In the genomic region with DNA sequence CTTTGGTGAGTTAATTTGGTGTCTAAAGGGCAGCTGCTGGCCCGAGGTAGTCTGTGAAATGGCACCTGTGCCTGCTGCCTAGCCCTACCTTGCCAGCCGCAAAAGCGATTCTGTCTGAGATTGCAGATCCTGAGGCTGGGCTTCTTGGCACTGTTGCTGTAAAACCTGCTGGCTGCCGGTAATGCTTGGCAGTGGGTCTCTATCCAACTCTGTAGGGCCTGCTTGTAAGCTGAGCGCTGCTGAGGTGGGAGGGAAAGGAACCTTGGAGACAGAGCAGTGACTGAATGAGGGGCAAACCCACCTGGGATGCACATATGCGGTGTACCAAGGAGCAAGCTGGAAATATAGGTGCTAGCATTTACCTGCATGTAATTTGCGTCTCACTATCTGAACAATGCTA, we compare ENCODE assay signal across 11 cellular contexts. TPM values are rescaled to one million over a fixed set of nuclear protein-coding genes. Genes with fewer than 3 reads are reported as not detected.
DNase-seq lines count a peak whose midpoint lies in the region; ATAC-seq and TF ChIP-seq lines count a peak whose summit lies in the region.
"Had no signal": no experiment of that assay in that cellular context is flagged by ENCODE, and none has a peak within 500 bp of the region (broad histone marks: within the 10 kb centered on the region; RNA-seq: fewer than 3 reads in every experiment).

No MANE protein-coding gene starts in this region.

- H3K4me3 ChIP-seq in OCI-LY7 (ENCODE audit: low read depth, low read length, poor library complexity, severe bottlenecking) (peak overlapping the region; percentile 50), spleen (peak overlapping the region in 3 of 8 donors; percentile 6 to 49 (median 17))

- H3K27ac Mint-ChIP-seq in chondrocyte (ENCODE audit: unreplicated experiment), result no peak overlapping the region

- no peaks in the 10 kb centered on the region for H3K9me2 ChIP-seq in OCI-LY7 (ENCODE audit: insufficient read depth, low read length)

- peaks cover 98% of the 10 kb centered on the region for H3K4me1 Mint-ChIP-seq in activated T-cell treated with anti-CD3 and anti-CD28 coated beads, Interleukin-2, amount 50 U/mL, for 4 hours (ENCODE audit: low read depth)
- peaks cover 16% of the 10 kb centered on the region for H3K4me1 Mint-ChIP-seq in chondrocyte (ENCODE audit: low read depth)

- ATAC-seq in activated T-cell treated with anti-CD3 and anti-CD28 coated beads, Interleukin-2, amount 50 U/mL, for 4 hours, result no peak

- H3K4me2 ChIP-seq in OCI-LY7 (ENCODE audit: low read length), result peak overlapping the region; percentile 89

- H2AFZ ChIP-seq in OCI-LY7 (ENCODE audit: low read length), result no peak overlapping the region

- no TSS peak for BruUV-seq in OCI-LY7 (replicated peaks; lab: Mats Ljungman, UMichigan)

- H3K79me2 ChIP-seq in OCI-LY7 (ENCODE audit: insufficient read depth, low read depth, low read length), result peaks cover 100% of the 10 kb centered on the region

- intact Hi-C loops in OCI-LY7 (cut with micrococcal nuclease; ENCODE audit: unreplicated experiment), result no loop called here
- intact Hi-C loops in spleen (cut with DNase I; ENCODE audit: low total_unique reads), result loop anchor here (10.0 kb wide), 1 partner anchor 115 kb away; no protein-coding TSS in a partner anchor

- no peaks in the 10 kb centered on the region for H3K9me3 Mint-ChIP-seq in activated T-cell treated with anti-CD3 and anti-CD28 coated beads, Interleukin-2, amount 50 U/mL, for 4 hours
- no peaks in the 10 kb centered on the region for H3K9me3 Mint-ChIP-seq in chondrocyte (ENCODE audit: low read depth)

- H3K4me1 ChIP-seq in OCI-LY7 (ENCODE audit: insufficient read depth, low read length, poor library complexity, severe bottlenecking) (peaks cover 100% of the 10 kb centered on the region), spleen (peaks cover 81 to 100% (median 100%) of the 10 kb centered on the region in 6 donors)

- H3K36me3 ChIP-seq in OCI-LY7 (ENCODE audit: insufficient read depth, low read length), result peaks cover 86% of the 10 kb centered on the region
- H3K36me3 ChIP-seq in spleen, result peaks cover 0 to 43% (median 2%) of the 10 kb centered on the region in 6 donors

- no peaks in the 10 kb centered on the region for H3K9me3 ChIP-seq in OCI-LY7 (ENCODE audit: low read length)
- no peaks in the 10 kb centered on the region for H3K9me3 ChIP-seq in spleen

- POLR2A ChIA-PET in OCI-LY7 (lab: Charles Lee), result interaction anchor here (1.0 to 4.5 kb wide), 5 partner anchors 9 to 30 kb away, joined by 3 to 37 read pairs (median 6); a partner anchor contains a TSS

- TF ChIP-seq CTCF in OCI-LY7 (conservative IDR thresholded peaks at IDR 0.05; ENCODE audit: low read length), result no peak
- TF ChIP-seq CTCF in spleen (IDR thresholded peaks at IDR 0.05 in 8 of 11, conservative IDR thresholded peaks at IDR 0.05 in 3 of 11), result no peak
- TF ChIP-seq CTCF in chondrocyte (IDR thresholded peaks at IDR 0.05), result no peak

- H3K27me3 ChIP-seq in spleen (replicated peaks in 1 of 7), result no peaks in the 10 kb centered on the region

- H3K36me3 Mint-ChIP-seq in activated T-cell treated with anti-CD3 and anti-CD28 coated beads, Interleukin-2, amount 50 U/mL, for 4 hours (ENCODE audit: insufficient read depth), result peaks cover 37% of the 10 kb centered on the region
- no peaks in the 10 kb centered on the region for H3K36me3 Mint-ChIP-seq in chondrocyte (ENCODE audit: low read depth)

- H3K27ac ChIP-seq in OCI-LY7 (ENCODE audit: low read depth, low read length, poor library complexity, severe bottlenecking) (peak overlapping the region; percentile 92), spleen (peak overlapping the region; percentile 64 to 94 (median 86))

- no peak for DNase-seq in activated T-cell treated with anti-CD3 and anti-CD28 coated beads, Interleukin-2, amount 50 U/mL, for 4 hours
- DNase-seq in activated T-cell treated with anti-CD3 and anti-CD28 coated beads for 4 hours, result no peak
- no peak for DNase-seq in OCI-LY7 (ENCODE audit: low spot score)
- peak; percentile 68 for DNase-seq in cerebellar cortex (ENCODE audit: low spot score)
- no peak for DNase-seq in spleen
- no peak for DNase-seq in stimulated activated naive CD4-positive, alpha-beta T cell (lab: John Stamatoyannopoulos, UW)
- no peak for DNase-seq in DMS 273 (lab: John Stamatoyannopoulos, UW; ENCODE audit: unreplicated experiment)
- DNase-seq in chondrocyte (ENCODE audit: low spot score), result no peak
- DNase-seq: DMS79 treated with DMSO at 0.1 percent for 48 hours; NCI-H1105; stimulated activated naive CD4-positive, alpha-beta T cell treated with Interleukin-2 at 50 U/mL for 16 hours had no signal

- TF ChIP-seq POLR2A in spleen (IDR thresholded peaks at IDR 0.05), result no peak

- peak overlapping the region; percentile 71 for H3K4me3 Mint-ChIP-seq in activated T-cell treated with anti-CD3 and anti-CD28 coated beads, Interleukin-2, amount 50 U/mL, for 4 hours
- no peak overlapping the region for H3K4me3 Mint-ChIP-seq in chondrocyte (ENCODE audit: unreplicated experiment)

- CTCF ChIA-PET in OCI-LY7 (lab: Charles Lee; ENCODE audit: unreplicated experiment), result interaction anchor here (0.8 kb wide), 1 partner anchor 44 kb away, joined by 3 read pairs; no protein-coding TSS in a partner anchor

- peaks cover 93% of the 10 kb centered on the region for H4K20me1 ChIP-seq in OCI-LY7 (ENCODE audit: insufficient read depth, low read length)

- H3K27me3 Mint-ChIP-seq in activated T-cell treated with anti-CD3 and anti-CD28 coated beads, Interleukin-2, amount 50 U/mL, for 4 hours (ENCODE audit: low read depth), result no peaks in the 10 kb centered on the region
- no peaks in the 10 kb centered on the region for H3K27me3 Mint-ChIP-seq in chondrocyte (ENCODE audit: low read depth)

- 49 to 69% (median 59%) methylated on average over 5 to 7 of the region's 7 CpGs for WGBS in spleen, 5 donors

RNA-seq across cellular contexts. Expression of a gene that starts 11.7 kb away (rescaled TPM):
- 100 to 1,000 TPM; 617 to 663 (median 631) TPM for total RNA-seq in activated T-cell treated with anti-CD3 and anti-CD28 coated beads, Interleukin-2, amount 50 U/mL, for 4 hours
- total RNA-seq in OCI-LY7 (2014; rRNA removed; shearing (Covaris generic)), result 292 and 319 TPM in 2 replicates
- total RNA-seq in OCI-LY7 (2022) (546 and 565 TPM in 2 replicates), spleen (100 to 1,000 TPM; 488 to 968 (median 620) TPM), chondrocyte (0.19 to 1.2 TPM (median 1.00 TPM) in 3 replicates)
- polyA plus RNA-seq in spleen, result 100 to 1,000 TPM; 155 to 226 (median 206) TPM

RNA-seq across cellular contexts. Expression of a gene that starts 41.5 kb away (rescaled TPM):
- total RNA-seq in activated T-cell treated with anti-CD3 and anti-CD28 coated beads, Interleukin-2, amount 50 U/mL, for 4 hours, result under 1 TPM in 1 of 3 donors, not detected in 2; 0.16 TPM
- not detected in 2 replicates for total RNA-seq in OCI-LY7 (2014; rRNA removed; shearing (Covaris generic))
- total RNA-seq in OCI-LY7 (2022) (not detected in 2 replicates), spleen (1 to 10 TPM in 1 of 7 donors, under 1 TPM in 6; 0.32 to 1.3 (median 0.69) TPM), chondrocyte (0.15 TPM in 1 of 3 replicates, not detected in the others)
- under 1 TPM; 0.04 to 0.11 (median 0.10) TPM for polyA plus RNA-seq in spleen

Comparison
In these comparisons a context has a peak if more than half of its experiments do, and no peak if none do; other contexts are left out.
1. RNA of a gene that starts 11.7 kb away (total RNA-seq): 617 to 663 TPM in activated T-cell treated with anti-CD3 and anti-CD28 coated beads, Interleukin-2, amount 50 U/mL, for 4 hours, 488 to 968 TPM in spleen and 292 to 565 TPM in OCI-LY7; 0.19 to 1.2 TPM in chondrocyte; every median in the first group is over 100 times any median in the second.